8 cellular contexts compared by ENCODE assay signal in the genomic region with DNA sequence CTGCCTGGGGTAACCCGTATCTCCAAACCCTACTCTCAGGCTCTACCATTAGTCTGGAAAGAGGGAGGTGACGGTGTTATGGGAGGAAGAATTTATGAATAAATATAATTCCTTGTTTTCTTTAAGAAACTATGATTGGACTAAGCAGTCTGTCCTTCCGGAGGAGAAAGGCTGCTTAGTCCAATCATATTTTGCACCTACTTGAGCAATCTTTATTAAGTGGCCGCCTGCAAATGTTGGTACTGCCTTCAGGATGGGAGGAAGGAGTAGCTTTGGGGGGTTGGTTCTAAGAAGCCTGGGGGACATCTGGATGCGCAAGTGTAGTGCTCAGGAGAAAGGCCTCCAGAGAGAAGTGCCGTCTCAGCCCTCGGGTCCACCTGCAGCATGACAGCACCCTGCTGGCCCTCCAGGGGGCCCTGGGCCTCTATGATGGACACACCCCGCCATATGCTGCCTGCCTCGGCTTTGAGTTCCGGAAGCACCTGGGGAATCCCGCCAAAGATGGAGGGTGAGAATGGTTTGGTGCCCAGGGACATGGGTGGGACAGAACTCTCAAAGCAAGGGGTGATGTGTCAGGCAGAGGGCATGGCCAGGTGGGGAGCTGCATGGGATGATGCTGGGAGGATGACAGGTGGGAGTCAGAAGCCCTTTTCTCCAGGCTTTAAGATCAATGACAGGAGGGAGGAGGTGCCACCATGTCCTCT. TPM values are rescaled to one million over a fixed set of nuclear protein-coding genes. Genes with fewer than 3 reads are reported as not detected.
DNase-seq lines count a peak whose midpoint lies in the region; ATAC-seq and TF ChIP-seq lines count a peak whose summit lies in the region.

No MANE protein-coding gene starts in this region.

- DNase-seq in DMS53 treated with DMSO at 0.1 percent for 48 hours (lab: John Stamatoyannopoulos, UW; ENCODE audit: unreplicated experiment) (peak; percentile 27), GM19238 (ENCODE audit: insufficient read length, low spot score) (peak; percentile 53), RWPE1 (ENCODE audit: low spot score) (no peak), glomerular visceral epithelial cell (ENCODE audit: extremely low spot score) (peak; percentile 60), amniotic stem cell (lab: John Stamatoyannopoulos, UW) (no peak), ureter (ENCODE audit: low spot score) (no peak)

- no peak for TF ChIP-seq CTCF in RWPE1 (conservative IDR thresholded peaks at IDR 0.05; ENCODE audit: low read depth)

- POLR2A ChIA-PET in RWPE1 (lab: Yijun Ruan, JAX; ENCODE audit: low non-redundant PET) = no interaction called here

- CTCF ChIA-PET in RWPE1 (lab: Yijun Ruan, JAX) = interaction anchor here (1.7 to 3.1 kb wide), 2 partner anchors 128 to 223 kb away, joined by 7 to 11 read pairs; no protein-coding TSS in a partner anchor

- H3K27ac ChIP-seq in RWPE1 = peak overlapping the region; percentile 63

- ATAC-seq in GM21515 (IDR thresholded peaks at IDR 0.05; ENCODE audit: unreplicated experiment) (no peak), GM18870 (IDR thresholded peaks at IDR 0.05; ENCODE audit: unreplicated experiment) (no peak)

RNA-seq across cellular contexts. Expression of a gene that starts 4.0 kb away (rescaled TPM):
- total RNA-seq in ureter = not detected

RNA-seq across cellular contexts. Expression of a gene that starts 24.0 kb away (rescaled TPM):
- not detected for total RNA-seq in ureter

RNA-seq across cellular contexts. Expression of a gene that starts 29.4 kb away (rescaled TPM):
- 0.60 TPM for total RNA-seq in ureter

RNA-seq across cellular contexts. Expression of a gene that starts 39.1 kb away (rescaled TPM):
- total RNA-seq in ureter = not detected

Comparison
In these comparisons a context has a peak if more than half of its experiments do, and no peak if none do; other contexts are left out.
1. DNase-seq: peak in DMS53 treated with DMSO at 0.1 percent for 48 hours (single experiment), GM19238 (single experiment) and glomerular visceral epithelial cell (single experiment); none in RWPE1 (single experiment), amniotic stem cell (single experiment) and ureter (single experiment).